In genomic region chr15:41970456-41970855, GRCh38 we compare ENCODE assay signal across 9 cellular contexts. TPM values are rescaled to one million over a fixed set of nuclear protein-coding genes. Genes with fewer than 3 reads are reported as not detected.
A peak's percentile ranks its signal among the peaks of the same experiment; 100 is the strongest.
DNase-seq lines count a peak whose midpoint lies in the region; FAIRE-seq and TF ChIP-seq lines count a peak whose summit lies in the region.
"Had no signal": no experiment of that assay in that cellular context is flagged by ENCODE, and none has a peak within 500 bp of the region (broad histone marks: within the 10 kb centered on the region; RNA-seq: fewer than 3 reads in every experiment).

No MANE protein-coding gene starts in this region.

- H3K4me1 ChIP-seq in keratinocyte (ENCODE audit: control insufficient read depth, extremely low read depth, insufficient read depth, low read length): peaks cover 23% of the 10 kb centered on the region
- peaks cover 14 to 72% (median 54%) of the 10 kb centered on the region in 4 donors for H3K4me1 ChIP-seq in stomach

- no peak for FAIRE-seq in keratinocyte (lab: Jason Lieb, UNC)
- no peak for FAIRE-seq in GM12892 (lab: Jason Lieb, UNC)

- peak overlapping the region; percentile 91 for H3K27ac Mint-ChIP-seq in activated CD4-positive, alpha-beta T cell treated with anti-CD3 and anti-CD28 coated beads, Interleukin-2, amount 10 ng/mL, durations not matched to agents 7 days and 5 days

- H2AFZ ChIP-seq in keratinocyte (ENCODE audit: control insufficient read depth, low read length): no peak overlapping the region

- H3K36me3 ChIP-seq in keratinocyte (ENCODE audit: control insufficient read depth in 2 of 2, extremely low read depth in 1 of 2, insufficient read depth in 2 of 2, low read length in 2 of 2) (peaks cover 5 to 13% of the 10 kb centered on the region in 2 experiments), stomach (no peaks in the 10 kb centered on the region)

- intact Hi-C loops in stomach (cut with DNase I; ENCODE audit: low total_unique reads): no loop called here

- H3K9me3 ChIP-seq in keratinocyte (ENCODE audit: control insufficient read depth, low read depth, low read length) (no peaks in the 10 kb centered on the region), stomach (no peaks in the 10 kb centered on the region)

- TF ChIP-seq EP300 in stomach (IDR thresholded peaks at IDR 0.05): no peak

- no peak for TF ChIP-seq CTCF in keratinocyte (optimal IDR thresholded peaks at IDR 0.05 in 1 of 3, IDR thresholded peaks at IDR 0.05 in 1 of 3, conservative IDR thresholded peaks at IDR 0.05 in 1 of 3; ENCODE audit: extremely low read depth in 1 of 3, insufficient read depth in 2 of 3, low read length in 3 of 3)
- no peak for TF ChIP-seq CTCF in stomach (IDR thresholded peaks at IDR 0.05)

- peak overlapping the region; percentile 97 for H3K4me2 ChIP-seq in keratinocyte (ENCODE audit: control insufficient read depth, extremely low read depth, insufficient read depth, low read depth, low read length)

- no peaks in the 10 kb centered on the region for H3K9me3 Mint-ChIP-seq in activated CD4-positive, alpha-beta T cell treated with anti-CD3 and anti-CD28 coated beads, Interleukin-2, amount 10 ng/mL, durations not matched to agents 7 days and 5 days

- whole genome bisulfite sequencing in stomach, 5 donors: 76 to 92% (median 84%) methylated on average over 1 of the region's 1 CpG

- no peak overlapping the region for H3K9ac ChIP-seq in keratinocyte (ENCODE audit: control insufficient read depth, extremely low read depth, insufficient read depth, low read length)

- peaks cover 11% of the 10 kb centered on the region for H4K20me1 ChIP-seq in keratinocyte (ENCODE audit: control insufficient read depth, extremely low read depth, insufficient read depth, low read length)

- H3K79me2 ChIP-seq in keratinocyte (ENCODE audit: control insufficient read depth, insufficient read depth, low read length): peaks cover 68% of the 10 kb centered on the region

- H3K27ac ChIP-seq in keratinocyte (ENCODE audit: control insufficient read depth, insufficient read depth, low read length): no peak overlapping the region
- H3K27ac ChIP-seq in stomach: peak overlapping the region in 4 of 5 donors; percentile 93 to 99 (median 96)

- no peaks in the 10 kb centered on the region for H3K9me1 ChIP-seq in keratinocyte (ENCODE audit: control insufficient read depth, extremely low read depth, insufficient read depth, low read length)

- H3K4me3 Mint-ChIP-seq in activated CD4-positive, alpha-beta T cell treated with anti-CD3 and anti-CD28 coated beads, Interleukin-2, amount 10 ng/mL, durations not matched to agents 7 days and 5 days: peak overlapping the region; percentile 82

- CTCF ChIA-PET in activated CD4-positive, alpha-beta T cell treated with anti-CD3 and anti-CD28 coated beads, Interleukin-2, amount 10 ng/mL, durations not matched to agents 7 days and 5 days (lab: Charles Lee): interaction anchor here (0.8 to 2.0 kb wide), 6 partner anchors 9 to 198 kb away, joined by 3 to 6 read pairs (median 3); no protein-coding TSS in a partner anchor

- H3K4me3 ChIP-seq in keratinocyte (ENCODE audit: control insufficient read depth in 2 of 3, extremely low read depth in 1 of 3, insufficient read depth in 2 of 3, low read depth in 1 of 3, low read length in 3 of 3): peak overlapping the region in 2 of 3 experiments; percentile 95 to 98
- peak overlapping the region in 2 of 4 donors; percentile 81 to 97 for H3K4me3 ChIP-seq in stomach

- H3K27me3 Mint-ChIP-seq in activated CD4-positive, alpha-beta T cell treated with anti-CD3 and anti-CD28 coated beads, Interleukin-2, amount 10 ng/mL, durations not matched to agents 7 days and 5 days: peaks cover 8% of the 10 kb centered on the region

- POLR2A ChIA-PET in activated CD4-positive, alpha-beta T cell treated with anti-CD3 and anti-CD28 coated beads, Interleukin-2, amount 10 ng/mL, durations not matched to agents 7 days and 5 days (lab: Charles Lee): interaction anchor here (0.5 to 1.6 kb wide), 4 partner anchors 30 to 272 kb away, joined by 3 to 6 read pairs (median 4); no protein-coding TSS in a partner anchor

- no peak for TF ChIP-seq POLR2A in stomach (IDR thresholded peaks at IDR 0.05)
- TF ChIP-seq POLR2A in GM12892 (IDR thresholded peaks at IDR 0.05; ENCODE audit: low read depth, low read length): no peak; the same call in 1 of the 2 replicates

- H3K4me1 Mint-ChIP-seq in activated CD4-positive, alpha-beta T cell treated with anti-CD3 and anti-CD28 coated beads, Interleukin-2, amount 10 ng/mL, durations not matched to agents 7 days and 5 days: peaks cover 67% of the 10 kb centered on the region

- dilution Hi-C loops in keratinocyte (cut with MboI; ENCODE audit: extremely low pct_ligation_motif_present, low sequenced_read_pairs): no loop called here

- DNase-seq in activated CD4-positive, alpha-beta T cell treated with anti-CD3 and anti-CD28 coated beads, Interleukin-2, amount 10 ng/mL, durations not matched to agents 7 days and 5 days: no peak
- no peak for DNase-seq in activated CD4-positive, alpha-beta T cell treated with anti-CD3 and anti-CD28 coated beads, Interleukin-2, amount 50 U/mL, for 48 hours
- DNase-seq in activated CD8-positive, alpha-beta memory T cell treated with anti-CD3 and anti-CD28 coated beads, Interleukin-2, amount 50 U/mL, for 48 hours: peak; percentile 30
- DNase-seq in keratinocyte (ENCODE audit: low read depth, low spot score) (no peak), stomach (peak; percentile 9), AG08396 (ENCODE audit: low spot score) (no peak), GM12892 (ENCODE audit: insufficient read length) (no peak)
- no peak for DNase-seq in stimulated activated CD4-positive, alpha-beta T cell treated with anti-CD3 and anti-CD28 coated beads, Interleukin-4, amount 100 ng/mL, for 24 hours
- DNase-seq: NCI-H510A treated with DMSO at 0.1 percent for 48 hours had no signal

- H3K36me3 Mint-ChIP-seq in activated CD4-positive, alpha-beta T cell treated with anti-CD3 and anti-CD28 coated beads, Interleukin-2, amount 10 ng/mL, durations not matched to agents 7 days and 5 days (ENCODE audit: low read depth): peaks cover 8% of the 10 kb centered on the region

- H3K27me3 ChIP-seq in keratinocyte (ENCODE audit: control insufficient read depth, extremely low read depth, insufficient read depth, low read length): no peaks in the 10 kb centered on the region
- no peaks in the 10 kb centered on the region for H3K27me3 ChIP-seq in stomach

RNA-seq across cellular contexts. Expression of gene EHD4, which starts 1.9 kb away (rescaled TPM):
- 10 to 100 TPM; 14.5 TPM for total RNA-seq in activated CD4-positive, alpha-beta T cell treated with anti-CD3 and anti-CD28 coated beads, Interleukin-2, amount 10 ng/mL, durations not matched to agents 7 days and 5 days
- polyA plus RNA-seq in keratinocyte (29.5 to 49.7 TPM (median 31.5 TPM) in 3 replicates), stomach (10 to 100 TPM in 1 of 3 donors, 1 to 10 TPM in 2; 5.8 to 12.1 (median 9.8) TPM)
- 8.7 TPM for polyA plus RNA-seq in keratinocyte (2011; ENCODE audit: low read depth)
- 28.5 and 34.1 TPM in 2 replicates for polyA plus RNA-seq in keratinocyte (2011; cell fraction: cytosol; rRNA removed)
- 27.7 and 35.2 TPM in 2 replicates for polyA plus RNA-seq in keratinocyte (2011; cell fraction: nucleus; rRNA removed)
- polyA plus RNA-seq in keratinocyte (2012; ENCODE audit: low replicate concordance): 21.9 and 42.9 TPM in 2 replicates
- 39.6 to 55.1 TPM (median 41.8 TPM) in 3 replicates for polyA minus RNA-seq in keratinocyte
- 58.7 TPM for polyA minus RNA-seq in keratinocyte (2011; cell fraction: cytosol; rRNA and poly(A)+ RNA removed)
- polyA minus RNA-seq in keratinocyte (2011; cell fraction: nucleus; rRNA and poly(A)+ RNA removed): 27.5 and 35.1 TPM in 2 replicates
- 10 to 100 TPM in 4 of 5 donors, 1 to 10 TPM in 1; 9.4 to 86.4 (median 23.1) TPM for total RNA-seq in stomach
- polyA plus RNA-seq in GM12892 (2012; ENCODE audit: missing spikeins): 19.9 TPM

RNA-seq across cellular contexts. Expression of gene PLA2G4E, which starts 50.4 kb away (rescaled TPM):
- not detected for total RNA-seq in activated CD4-positive, alpha-beta T cell treated with anti-CD3 and anti-CD28 coated beads, Interleukin-2, amount 10 ng/mL, durations not matched to agents 7 days and 5 days
- polyA plus RNA-seq in keratinocyte (1.1 to 6.7 TPM (median 3.5 TPM) in 3 replicates), stomach (under 1 TPM in 1 of 3 donors, not detected in 2; 0.78 TPM)
- polyA plus RNA-seq in keratinocyte (2011; ENCODE audit: low read depth): 16.7 TPM
- 1.0 and 1.7 TPM in 2 replicates for polyA plus RNA-seq in keratinocyte (2011; cell fraction: cytosol; rRNA removed)
- polyA plus RNA-seq in keratinocyte (2011; cell fraction: nucleus; rRNA removed): 7.9 and 10.2 TPM in 2 replicates
- 0.96 and 41.0 TPM in 2 replicates for polyA plus RNA-seq in keratinocyte (2012; ENCODE audit: low replicate concordance)
- polyA minus RNA-seq in keratinocyte: 2.3 to 3.8 TPM (median 2.4 TPM) in 3 replicates
- polyA minus RNA-seq in keratinocyte (2011; cell fraction: cytosol; rRNA and poly(A)+ RNA removed): 1.3 TPM
- polyA minus RNA-seq in keratinocyte (2011; cell fraction: nucleus; rRNA and poly(A)+ RNA removed): 5.5 and 6.4 TPM in 2 replicates
- total RNA-seq in stomach: not detected
- polyA plus RNA-seq in GM12892 (2012; ENCODE audit: missing spikeins): not detected

Comparison
In these comparisons a context has a peak if more than half of its experiments do, and no peak if none do; other contexts are left out.
1. DNase-seq: peak in activated CD8-positive, alpha-beta memory T cell treated with anti-CD3 and anti-CD28 coated beads, Interleukin-2, amount 50 U/mL, for 48 hours (single experiment) and stomach (single experiment); none in activated CD4-positive, alpha-beta T cell treated with anti-CD3 and anti-CD28 coated beads, Interleukin-2, amount 10 ng/mL, durations not matched to agents 7 days and 5 days (single experiment), activated CD4-positive, alpha-beta T cell treated with anti-CD3 and anti-CD28 coated beads, Interleukin-2, amount 50 U/mL, for 48 hours (0 of 2), keratinocyte (single experiment), AG08396 (single experiment), GM12892 (single experiment) and stimulated activated CD4-positive, alpha-beta T cell treated with anti-CD3 and anti-CD28 coated beads, Interleukin-4, amount 100 ng/mL, for 24 hours (single experiment).